In genomic region chr19:6424939-6425731, GRCh38 we compare ENCODE assay signal across 8 cellular contexts. TPM values are rescaled to one million over a fixed set of nuclear protein-coding genes. Genes with fewer than 3 reads are reported as not detected.
A peak's percentile ranks its signal among the peaks of the same experiment; 100 is the strongest.
DNase-seq lines count a peak whose midpoint lies in the region; ATAC-seq and TF ChIP-seq lines count a peak whose summit lies in the region.

No MANE protein-coding gene starts in this region.

- intact Hi-C loops in heart left ventricle (cut with DNase I), result loop anchor here in 3 of 10 donors (1.0 to 5.0 kb wide), 6 partner anchors 32 to 64 kb away; partner anchors contain the start of genes ALKBH7 (in 3 of the 3), GTF2F1 (in 2 of the 3) and CLPP (in 1 of the 3)
- intact Hi-C loops in posterior vena cava (cut with DNase I), result loop anchor here in 1 of 2 donors (5.0 kb wide), 1 partner anchor 403 kb away; no protein-coding TSS in a partner anchor

- 5 to 6% (median 6%) methylated on average over 43 of the region's 43 CpGs for WGBS in heart left ventricle, 4 donors
- 9 to 11% methylated on average over 40 to 41 of the region's 43 CpGs for whole genome bisulfite sequencing in upper lobe of left lung, 2 donors

- TF ChIP-seq POLR2A in GM15510 (IDR thresholded peaks at IDR 0.05; ENCODE audit: borderline replicate concordance, extremely low read depth, insufficient read length) (peak; percentile 51), heart left ventricle (IDR thresholded peaks at IDR 0.05) (peak in 1 of 2 donors; percentile 31), upper lobe of left lung (IDR thresholded peaks at IDR 0.05) (peak in 1 of 4 donors; percentile 16)

- H3K4me3 ChIP-seq in heart left ventricle (peak overlapping the region in 10 of 12 donors; percentile 24 to 96 (median 76)), upper lobe of left lung (peak overlapping the region in 3 of 4 donors; percentile 84 to 93 (median 93))

- H3K27ac ChIP-seq in heart left ventricle (peak overlapping the region; percentile 59 to 89 (median 84)), upper lobe of left lung (peak overlapping the region; percentile 75 to 86 (median 86))

- H3K27me3 ChIP-seq in heart left ventricle (no peaks in the 10 kb centered on the region), upper lobe of left lung (no peaks in the 10 kb centered on the region)

- ATAC-seq in HG02870 (IDR thresholded peaks at IDR 0.05; ENCODE audit: unreplicated experiment) (peak; percentile 85), heart left ventricle (peak; percentile 94 to 97 (median 96)), upper lobe of left lung (ENCODE audit: low FRiP score in 2 of 2) (peak; percentile 95 to 99)

- peak in 2 of 12 donors; percentile 14 to 26 for TF ChIP-seq CTCF in heart left ventricle (IDR thresholded peaks at IDR 0.05)
- peak in 1 of 6 experiments; percentile 12 for TF ChIP-seq CTCF in upper lobe of left lung (IDR thresholded peaks at IDR 0.05)

- H3K4me1 ChIP-seq in heart left ventricle (peaks cover 0 to 41% (median 21%) of the 10 kb centered on the region in 12 donors), upper lobe of left lung (peaks cover 19 to 38% (median 22%) of the 10 kb centered on the region in 4 donors)

- no peak for TF ChIP-seq EP300 in upper lobe of left lung (IDR thresholded peaks at IDR 0.05)

- DNase-seq in NCI-H146 (lab: John Stamatoyannopoulos, UW), result peak; percentile 99
- peak; percentile 99 for DNase-seq in T follicular helper cell (ENCODE audit: low read depth)
- peak; percentile 100 for DNase-seq in amniotic epithelial cell (ENCODE audit: low read depth)
- DNase-seq in heart left ventricle, result peak; percentile 99 to 100 (median 100)
- DNase-seq in posterior vena cava (ENCODE audit: low spot score), result peak; percentile 98
- peak; percentile 94 to 100 for DNase-seq in upper lobe of left lung

- H3K9me3 ChIP-seq in heart left ventricle, result no peaks in the 10 kb centered on the region
- H3K9me3 ChIP-seq in upper lobe of left lung, result no peaks in the 10 kb centered on the region

- peaks cover 0 to 23% (median 16%) of the 10 kb centered on the region in 9 donors for H3K36me3 ChIP-seq in heart left ventricle
- H3K36me3 ChIP-seq in upper lobe of left lung, result peaks cover 3 to 23% (median 19%) of the 10 kb centered on the region in 4 donors

RNA-seq across cellular contexts. Expression of gene KHSRP, which starts 0.5 kb away (rescaled TPM):
- total RNA-seq in heart left ventricle (100 to 1,000 TPM in 2 of 9 donors, 10 to 100 TPM in 7; 58.2 to 122 (median 89.3) TPM), posterior vena cava (100 to 1,000 TPM; 134 to 147 TPM), upper lobe of left lung (100 to 1,000 TPM; 115 to 198 (median 133) TPM)
- polyA plus RNA-seq in heart left ventricle, result 100 to 1,000 TPM in 1 of 2 donors, 10 to 100 TPM in 1; 53.9 to 118 TPM

RNA-seq across cellular contexts. Expression of gene SLC25A41, which starts 8.4 kb away (rescaled TPM):
- total RNA-seq in heart left ventricle, result under 1 TPM in 7 of 9 donors, not detected in 2; 0.17 to 0.96 (median 0.44) TPM
- polyA plus RNA-seq in heart left ventricle, result 1 to 10 TPM in 1 of 2 donors, under 1 TPM in 1; 0.50 to 1.4 TPM
- under 1 TPM in 1 of 2 donors, not detected in 1; 0.24 TPM for total RNA-seq in posterior vena cava
- total RNA-seq in upper lobe of left lung, result under 1 TPM in 2 of 6 donors, not detected in 4; 0.24 to 0.49 TPM

RNA-seq across cellular contexts. Expression of gene GTF2F1, which starts 32.2 kb away (rescaled TPM):
- total RNA-seq in heart left ventricle (10 to 100 TPM; 20.8 to 41.8 (median 29.8) TPM), posterior vena cava (10 to 100 TPM; 32.5 to 35.4 TPM), upper lobe of left lung (10 to 100 TPM; 40.3 to 76.6 (median 51.0) TPM)
- polyA plus RNA-seq in heart left ventricle, result 10 to 100 TPM; 26.9 to 58.2 TPM

RNA-seq across cellular contexts. Expression of gene SLC25A23, which starts 34.5 kb away (rescaled TPM):
- 100 to 1,000 TPM in 6 of 9 donors, 10 to 100 TPM in 3; 78.4 to 208 (median 114) TPM for total RNA-seq in heart left ventricle
- 100 to 1,000 TPM in 1 of 2 donors, 10 to 100 TPM in 1; 64.4 to 120 TPM for polyA plus RNA-seq in heart left ventricle
- 10 to 100 TPM; 51.5 to 62.1 TPM for total RNA-seq in posterior vena cava
- total RNA-seq in upper lobe of left lung, result 100 to 1,000 TPM in 1 of 6 donors, 10 to 100 TPM in 5; 29.3 to 133 (median 64.5) TPM

RNA-seq across cellular contexts. Expression of gene CRB3, which starts 38.9 kb away (rescaled TPM):
- total RNA-seq in heart left ventricle (1 to 10 TPM in 1 of 9 donors, under 1 TPM in 2, not detected in 6; 0.40 to 1.6 (median 0.52) TPM), posterior vena cava (not detected), upper lobe of left lung (100 to 1,000 TPM in 1 of 6 donors, 10 to 100 TPM in 5; 51.1 to 120 (median 74.1) TPM)
- polyA plus RNA-seq in heart left ventricle, result under 1 TPM in 1 of 2 donors, not detected in 1; 0.28 TPM

Comparison
In these comparisons a context has a peak if more than half of its experiments do, and no peak if none do; other contexts are left out.
1. Peak in every context shown above with its lines: DNase-seq, ATAC-seq, H3K4me3 ChIP-seq and H3K27ac ChIP-seq.